24 cellular contexts compared by ENCODE assay signal in genomic region chr10:77771450-77771849, GRCh38.
"Had no signal": no experiment of that assay in that cellular context is flagged by ENCODE, and none has a peak within 500 bp of the region (broad histone marks: within the 10 kb centered on the region; RNA-seq: fewer than 3 reads in every experiment).

No MANE protein-coding gene starts in this region.

- ATAC-seq: activated naive CD4-positive, alpha-beta T cell treated with anti-CD3 and anti-CD28 coated beads, Interleukin-2, amount 50 U/mL, for 72 hours; activated naive CD8-positive, alpha-beta T cell treated with anti-CD3 and anti-CD28 coated beads, Interleukin-2, amount 50 U/mL, for 24 hours; activated T-cell treated with anti-CD3 and anti-CD28 coated beads, Interleukin-2, amount 50 U/mL, for 4 hours; PC-3; Right ventricle myocardium inferior; T-cell had no signal

- H3K27me3 ChIP-seq: ascending aorta had no signal

- H3K27ac ChIP-seq: ascending aorta, SK-N-MC had no signal

- H3K4me3 ChIP-seq: ascending aorta, SK-N-MC had no signal

- DNase-seq: activated B cell treated with CpG ODN at 0.5 μM for 24 hours; activated CD4-positive, alpha-beta memory T cell treated with anti-CD3 and anti-CD28 coated beads for 36 hours; activated CD4-positive, alpha-beta T cell treated with anti-CD3 and anti-CD28 coated beads for 1 hour; activated CD4-positive, alpha-beta T cell treated with anti-CD3 and anti-CD28 coated beads, Interleukin-2, amount 10 ng/mL, durations not matched to agents 7 days and 5 days; activated effector memory CD4-positive, alpha-beta T cell treated with anti-CD3 and anti-CD28 coated beads, Interleukin-2, amount 50 U/mL, for 16 hours; activated naive CD4-positive, alpha-beta T cell treated with Interleukin-2 at 50 U/mL for 16 hours; activated naive CD8-positive, alpha-beta T cell treated with anti-CD3 and anti-CD28 coated beads, Interleukin-2, amount 50 U/mL, for 24 hours; activated T-cell treated with anti-CD3 and anti-CD28 coated beads, Interleukin-2, amount 50 U/mL, for 4 hours; amniotic stem cell; KBM-7; NCI-H1092; NCI-H1436; NCI-H1694 treated with DMSO at 0.1 percent for 48 hours; NCI-H2081; NCI-H510A treated with DMSO at 0.1 percent for 48 hours; NCI-H69; PC-3; T-cell; T-helper 2 cell; T1000 had no signal

- H3K36me3 ChIP-seq: ascending aorta had no signal

- H3K4me1 ChIP-seq: ascending aorta had no signal
